17 cellular contexts compared by ENCODE assay signal in the genomic region with DNA sequence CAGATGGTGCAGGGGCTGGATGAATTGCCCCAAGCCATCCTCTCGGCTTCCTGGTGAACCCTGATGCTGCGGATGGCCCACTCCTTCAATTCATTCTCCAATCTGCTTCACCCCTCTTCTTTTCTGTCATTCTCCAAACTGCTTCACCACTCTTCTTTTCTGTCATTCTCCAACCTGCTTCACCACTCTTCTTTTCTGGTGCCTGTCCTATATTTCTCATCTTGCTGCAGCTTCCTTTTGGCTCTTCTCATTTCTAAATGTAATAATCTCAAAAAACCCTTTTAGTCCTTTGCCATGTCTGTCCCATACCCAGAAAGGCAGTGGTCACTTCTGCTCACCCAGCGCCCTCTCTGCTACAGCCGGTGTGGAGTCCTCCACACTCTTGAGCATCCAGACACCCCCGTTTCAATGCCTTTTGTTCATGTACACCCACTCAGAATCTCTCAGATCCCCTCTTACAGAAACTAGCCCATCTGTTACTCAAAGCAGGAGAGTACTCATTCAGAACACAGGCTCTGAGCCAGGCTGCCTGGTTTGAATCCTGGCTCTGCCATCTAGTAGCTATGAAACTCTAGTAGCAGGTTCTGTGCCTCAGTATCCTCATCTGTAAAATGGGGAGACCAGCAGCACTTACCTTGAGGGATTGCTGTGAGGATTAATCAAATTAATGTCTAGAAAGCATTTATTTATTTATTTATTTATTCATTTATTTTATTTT. TPM values are rescaled to one million over a fixed set of nuclear protein-coding genes. Genes with fewer than 3 reads are reported as not detected.
DNase-seq lines count a peak whose midpoint lies in the region; ATAC-seq and TF ChIP-seq lines count a peak whose summit lies in the region.
"Had no signal": no experiment of that assay in that cellular context is flagged by ENCODE, and none has a peak within 500 bp of the region (broad histone marks: within the 10 kb centered on the region; RNA-seq: fewer than 3 reads in every experiment).

No MANE protein-coding gene starts in this region.

- no peak for DNase-seq in activated CD8-positive, alpha-beta T cell treated with anti-CD3 and anti-CD28 coated beads for 36 hours
- DNase-seq in activated CD8-positive, alpha-beta T cell treated with anti-CD3 and anti-CD28 coated beads, Interleukin-2, amount 10 ng/mL, durations not matched to agents 7 days and 5 days: no peak
- DNase-seq in NCI-H1694 (lab: John Stamatoyannopoulos, UW): peak; percentile 4
- DNase-seq in caudate nucleus (lab: John Stamatoyannopoulos, UW): peak in 1 of 61 donors; percentile 18
- DNase-seq in neural progenitor cell (ENCODE audit: low spot score): no peak
- no peak for DNase-seq in RWPE1 (ENCODE audit: low spot score)
- DNase-seq: 8988T, GF-D8, GOT3, KG1, NCI-H1092, NCI-H748 treated with DMSO at 0.1 percent for 48 hours, PC-3 had no signal

- H3K9me3 ChIP-seq in neural progenitor cell (ENCODE audit: low read depth): no peaks in the 10 kb centered on the region

- no peaks in the 10 kb centered on the region for H3K79me2 ChIP-seq in neural progenitor cell (ENCODE audit: low read depth)

- H3K4me3 ChIP-seq in neural progenitor cell: no peak overlapping the region

- peaks cover 6% of the 10 kb centered on the region for H3K36me3 Mint-ChIP-seq in activated CD8-positive, alpha-beta T cell treated with anti-CD3 and anti-CD28 coated beads for 36 hours (ENCODE audit: low read depth)
- peaks cover 21% of the 10 kb centered on the region for H3K36me3 Mint-ChIP-seq in activated CD8-positive, alpha-beta T cell treated with anti-CD3 and anti-CD28 coated beads, Interleukin-2, amount 10 ng/mL, durations not matched to agents 7 days and 5 days (ENCODE audit: low read depth)
- H3K36me3 Mint-ChIP-seq in neural progenitor cell: peaks cover 8% of the 10 kb centered on the region

- POLR2A ChIA-PET in activated CD8-positive, alpha-beta T cell treated with anti-CD3 and anti-CD28 coated beads for 36 hours (lab: Charles Lee): interaction anchor here (1.1 kb wide), 1 partner anchor 28 kb away, joined by 3 read pairs; no protein-coding TSS in a partner anchor
- POLR2A ChIA-PET in activated CD8-positive, alpha-beta T cell treated with anti-CD3 and anti-CD28 coated beads, Interleukin-2, amount 10 ng/mL, durations not matched to agents 7 days and 5 days (lab: Charles Lee): no interaction called here
- POLR2A ChIA-PET in RWPE1 (lab: Yijun Ruan, JAX; ENCODE audit: low non-redundant PET): no interaction called here

- peak overlapping the region; percentile 46 for H3K27ac ChIP-seq in caudate nucleus (ENCODE audit: low read depth, low read length)
- H3K27ac ChIP-seq in neural progenitor cell: no peak overlapping the region
- H3K27ac ChIP-seq in RWPE1: no peak overlapping the region
- H3K27ac ChIP-seq: C4-2B had no signal

- CTCF ChIA-PET in activated CD8-positive, alpha-beta T cell treated with anti-CD3 and anti-CD28 coated beads for 36 hours (lab: Charles Lee): no interaction called here
- CTCF ChIA-PET in activated CD8-positive, alpha-beta T cell treated with anti-CD3 and anti-CD28 coated beads, Interleukin-2, amount 10 ng/mL, durations not matched to agents 7 days and 5 days (lab: Charles Lee): no interaction called here
- CTCF ChIA-PET in RWPE1 (lab: Yijun Ruan, JAX): no interaction called here

- no peak for TF ChIP-seq CTCF in activated CD8-positive, alpha-beta T cell treated with anti-CD3 and anti-CD28 coated beads for 36 hours (IDR thresholded peaks at IDR 0.05)
- TF ChIP-seq CTCF in neural progenitor cell (IDR thresholded peaks at IDR 0.05) (no peak), RWPE1 (conservative IDR thresholded peaks at IDR 0.05; ENCODE audit: low read depth) (no peak)

- H3F3A ChIP-seq in neural progenitor cell (ENCODE audit: low read depth): no peaks in the 10 kb centered on the region

- H3K4me3 Mint-ChIP-seq in activated CD8-positive, alpha-beta T cell treated with anti-CD3 and anti-CD28 coated beads for 36 hours: no peak overlapping the region
- H3K4me3 Mint-ChIP-seq in activated CD8-positive, alpha-beta T cell treated with anti-CD3 and anti-CD28 coated beads, Interleukin-2, amount 10 ng/mL, durations not matched to agents 7 days and 5 days: no peak overlapping the region
- no peak overlapping the region for H3K4me3 Mint-ChIP-seq in neural progenitor cell

- no peaks in the 10 kb centered on the region for H3K9me3 Mint-ChIP-seq in activated CD8-positive, alpha-beta T cell treated with anti-CD3 and anti-CD28 coated beads for 36 hours
- no peaks in the 10 kb centered on the region for H3K9me3 Mint-ChIP-seq in activated CD8-positive, alpha-beta T cell treated with anti-CD3 and anti-CD28 coated beads, Interleukin-2, amount 10 ng/mL, durations not matched to agents 7 days and 5 days (ENCODE audit: insufficient read depth)
- no peaks in the 10 kb centered on the region for H3K9me3 Mint-ChIP-seq in neural progenitor cell

- intact Hi-C loops in activated CD8-positive, alpha-beta T cell treated with anti-CD3 and anti-CD28 coated beads for 36 hours (cut with micrococcal nuclease): no loop called here

- H3K4me1 Mint-ChIP-seq in activated CD8-positive, alpha-beta T cell treated with anti-CD3 and anti-CD28 coated beads for 36 hours (ENCODE audit: low read depth): peaks cover 4% of the 10 kb centered on the region
- H3K4me1 Mint-ChIP-seq in activated CD8-positive, alpha-beta T cell treated with anti-CD3 and anti-CD28 coated beads, Interleukin-2, amount 10 ng/mL, durations not matched to agents 7 days and 5 days (ENCODE audit: low read depth): no peaks in the 10 kb centered on the region
- no peaks in the 10 kb centered on the region for H3K4me1 Mint-ChIP-seq in neural progenitor cell

- no peaks in the 10 kb centered on the region for H3K4me1 ChIP-seq in neural progenitor cell

- peak overlapping the region; percentile 13 for H3K27ac Mint-ChIP-seq in activated CD8-positive, alpha-beta T cell treated with anti-CD3 and anti-CD28 coated beads for 36 hours
- H3K27ac Mint-ChIP-seq in activated CD8-positive, alpha-beta T cell treated with anti-CD3 and anti-CD28 coated beads, Interleukin-2, amount 10 ng/mL, durations not matched to agents 7 days and 5 days: no peak overlapping the region
- H3K27ac Mint-ChIP-seq in neural progenitor cell: peak overlapping the region; percentile 2

- H3K27me3 ChIP-seq in neural progenitor cell: no peaks in the 10 kb centered on the region

- no peak overlapping the region for H3K4me2 ChIP-seq in neural progenitor cell

- ATAC-seq in activated CD8-positive, alpha-beta T cell treated with anti-CD3 and anti-CD28 coated beads for 36 hours: no peak
- ATAC-seq in activated CD8-positive, alpha-beta T cell treated with anti-CD3 and anti-CD28 coated beads, Interleukin-2, amount 10 ng/mL, durations not matched to agents 7 days and 5 days: no peak
- ATAC-seq in GM19397 (IDR thresholded peaks at IDR 0.05; ENCODE audit: unreplicated experiment) (no peak), GM18498 (IDR thresholded peaks at IDR 0.05; ENCODE audit: unreplicated experiment) (no peak)
- ATAC-seq: PC-3 had no signal

- no peaks in the 10 kb centered on the region for H4K20me1 ChIP-seq in neural progenitor cell (ENCODE audit: low read depth)

- no peak overlapping the region for H2AFZ ChIP-seq in neural progenitor cell (replicated peaks)

- H3K36me3 ChIP-seq in neural progenitor cell: no peaks in the 10 kb centered on the region

- H3K9ac ChIP-seq in neural progenitor cell: no peak overlapping the region

- no peaks in the 10 kb centered on the region for H3K27me3 Mint-ChIP-seq in activated CD8-positive, alpha-beta T cell treated with anti-CD3 and anti-CD28 coated beads for 36 hours
- no peaks in the 10 kb centered on the region for H3K27me3 Mint-ChIP-seq in activated CD8-positive, alpha-beta T cell treated with anti-CD3 and anti-CD28 coated beads, Interleukin-2, amount 10 ng/mL, durations not matched to agents 7 days and 5 days (ENCODE audit: low read depth)
- H3K27me3 Mint-ChIP-seq in neural progenitor cell (ENCODE audit: insufficient read depth, low read depth): no peaks in the 10 kb centered on the region

RNA-seq across cellular contexts. Expression of a gene that starts 14.9 kb away (rescaled TPM):
- total RNA-seq in activated CD8-positive, alpha-beta T cell treated with anti-CD3 and anti-CD28 coated beads for 36 hours: not detected
- not detected for total RNA-seq in activated CD8-positive, alpha-beta T cell treated with anti-CD3 and anti-CD28 coated beads, Interleukin-2, amount 10 ng/mL, durations not matched to agents 7 days and 5 days
- not detected in 2 replicates for total RNA-seq in neural progenitor cell (ENCODE audit: low replicate concordance)
- total RNA-seq: MCF 10A had no signal
